ENCODE assay signal across 13 cellular contexts in genomic region chr2:120566331-120567035, GRCh38.
DNase-seq lines count a peak whose midpoint lies in the region; ATAC-seq and TF ChIP-seq lines count a peak whose summit lies in the region.
"Had no signal": no experiment of that assay in that cellular context is flagged by ENCODE, and none has a peak within 500 bp of the region (broad histone marks: within the 10 kb centered on the region; RNA-seq: fewer than 3 reads in every experiment).

No MANE protein-coding gene starts in this region.

- no peak overlapping the region for H3K27ac ChIP-seq in SJCRH30
- peak overlapping the region; percentile 63 for H3K27ac ChIP-seq in fibroblast of lung (ENCODE audit: insufficient read depth, low read length)
- H3K27ac ChIP-seq in mesenchymal stem cell (ENCODE audit: low read length, poor library complexity, severe bottlenecking): no peak overlapping the region
- H3K27ac ChIP-seq in CD4-positive, alpha-beta memory T cell (ENCODE audit: low read depth, low read length): no peak overlapping the region
- H3K27ac ChIP-seq: cardiac muscle cell, WERI-Rb-1 had no signal

- ATAC-seq in activated T-cell treated with anti-CD3 and anti-CD28 coated beads, Interleukin-2, amount 50 U/mL, for 72 hours (replicated peaks in 1 of 2): no peak

- H3K4me2 ChIP-seq in fibroblast of lung (ENCODE audit: extremely low read depth, insufficient read depth, low read length) (peak overlapping the region; percentile 62), mesenchymal stem cell (ENCODE audit: low read length, poor library complexity, severe bottlenecking) (no peak overlapping the region)

- H2BK5ac ChIP-seq in mesenchymal stem cell (ENCODE audit: low read depth, low read length, poor library complexity, severe bottlenecking): no peak overlapping the region

- no peak overlapping the region for H4K91ac ChIP-seq in mesenchymal stem cell (ENCODE audit: low read length)

- no peaks in the 10 kb centered on the region for H3K9me3 Mint-ChIP-seq in type B pancreatic cell
- H3K9me3 Mint-ChIP-seq in CD4-positive, alpha-beta memory T cell: no peaks in the 10 kb centered on the region
- no peaks in the 10 kb centered on the region for H3K9me3 Mint-ChIP-seq in activated T-cell treated with anti-CD3 and anti-CD28 coated beads, Interleukin-2, amount 50 U/mL, for 72 hours
- H3K9me3 Mint-ChIP-seq: memory B cell had no signal

- no peaks in the 10 kb centered on the region for H3K27me3 Mint-ChIP-seq in type B pancreatic cell
- peaks cover 0 to 3% of the 10 kb centered on the region in 2 donors for H3K27me3 Mint-ChIP-seq in CD4-positive, alpha-beta memory T cell
- H3K27me3 Mint-ChIP-seq in activated T-cell treated with anti-CD3 and anti-CD28 coated beads, Interleukin-2, amount 50 U/mL, for 72 hours (ENCODE audit: low read depth): no peaks in the 10 kb centered on the region

- H2BK120ac ChIP-seq in mesenchymal stem cell (ENCODE audit: low read depth, low read length): no peak overlapping the region

- DNase-seq in SJCRH30 (peak; percentile 45 to 51), fibroblast of lung (ENCODE audit: low read depth in 2 of 2) (peak; percentile 89 to 96), mesenchymal stem cell (no peak), type B pancreatic cell (ENCODE audit: extremely low spot score, unreplicated experiment) (no peak)
- no peak for DNase-seq in CD4-positive, alpha-beta memory T cell
- DNase-seq in activated T-cell treated with anti-CD3 and anti-CD28 coated beads, Interleukin-2, amount 50 U/mL, for 72 hours: no peak
- DNase-seq in stimulated activated CD4-positive, alpha-beta T cell treated with anti-CD3 and anti-CD28 coated beads, Interleukin-15, amount 100 ng/mL, for 24 hours: no peak
- DNase-seq: activated T-cell treated with anti-CD3 and anti-CD28 coated beads for 4 hours, KG1, NCI-H2171, WERI-Rb-1 had no signal

- POLR2A ChIA-PET in CD4-positive, alpha-beta memory T cell (lab: Charles Lee; ENCODE audit: partially characterized antibody): no interaction called here

- CTCF ChIA-PET in CD4-positive, alpha-beta memory T cell (lab: Charles Lee; ENCODE audit: partially characterized antibody): no interaction called here

- no peak overlapping the region for H3K23ac ChIP-seq in mesenchymal stem cell (ENCODE audit: low read length in 2 of 2)

- H3K79me2 ChIP-seq in fibroblast of lung (ENCODE audit: control insufficient read depth, insufficient read depth, low read length): no peaks in the 10 kb centered on the region

- H3K4me1 ChIP-seq in SJCRH30 (peaks cover 8% of the 10 kb centered on the region), fibroblast of lung (ENCODE audit: control insufficient read depth, extremely low read depth, insufficient read depth, low read length) (peaks cover 13% of the 10 kb centered on the region), mesenchymal stem cell (ENCODE audit: control insufficient read depth, insufficient read depth, low read depth, low read length) (peaks cover 29% of the 10 kb centered on the region)
- no peaks in the 10 kb centered on the region for H3K4me1 ChIP-seq in CD4-positive, alpha-beta memory T cell (ENCODE audit: insufficient read depth, low read length)

- no peaks in the 10 kb centered on the region for H3K79me1 ChIP-seq in mesenchymal stem cell (replicated peaks; ENCODE audit: low read length, poor library complexity, severe bottlenecking)

- H3K27me3 ChIP-seq in SJCRH30 (peaks cover 23% of the 10 kb centered on the region), fibroblast of lung (ENCODE audit: control insufficient read depth, insufficient read depth, low read length) (no peaks in the 10 kb centered on the region), mesenchymal stem cell (ENCODE audit: control insufficient read depth in 1 of 2, insufficient read depth in 1 of 2, low read length in 2 of 2) (peaks cover 23 to 35% of the 10 kb centered on the region in 2 experiments)
- H3K27me3 ChIP-seq in CD4-positive, alpha-beta memory T cell (ENCODE audit: insufficient read depth, low read length): no peaks in the 10 kb centered on the region

- no peak overlapping the region for H3K4ac ChIP-seq in mesenchymal stem cell (ENCODE audit: low read depth in 1 of 2, low read length in 2 of 2)

- H3K27ac Mint-ChIP-seq in type B pancreatic cell: peak overlapping the region; percentile 71
- no peak overlapping the region for H3K27ac Mint-ChIP-seq in CD4-positive, alpha-beta memory T cell
- no peak overlapping the region for H3K27ac Mint-ChIP-seq in activated T-cell treated with anti-CD3 and anti-CD28 coated beads, Interleukin-2, amount 50 U/mL, for 72 hours
- H3K27ac Mint-ChIP-seq: memory B cell had no signal

- no peak overlapping the region for H2BK12ac ChIP-seq in mesenchymal stem cell (ENCODE audit: low read length in 2 of 2)

- intact Hi-C loops in CD4-positive, alpha-beta memory T cell (cut with micrococcal nuclease): no loop called here

- WGBS in mesenchymal stem cell: 84% methylated on average over 21 of the region's 21 CpGs

- H4K8ac ChIP-seq in mesenchymal stem cell (ENCODE audit: low read length): no peak overlapping the region

- H4K20me1 ChIP-seq in fibroblast of lung (ENCODE audit: control insufficient read depth, extremely low read depth, insufficient read depth, low read length): no peaks in the 10 kb centered on the region

- H2AK5ac ChIP-seq in mesenchymal stem cell (ENCODE audit: low read length, severe bottlenecking): no peak overlapping the region

- H3K4me1 Mint-ChIP-seq in type B pancreatic cell (ENCODE audit: unreplicated experiment): peaks cover 49% of the 10 kb centered on the region
- no peaks in the 10 kb centered on the region for H3K4me1 Mint-ChIP-seq in CD4-positive, alpha-beta memory T cell
- H3K4me1 Mint-ChIP-seq in activated T-cell treated with anti-CD3 and anti-CD28 coated beads, Interleukin-2, amount 50 U/mL, for 72 hours (ENCODE audit: low read depth): no peaks in the 10 kb centered on the region

- H3K36me3 Mint-ChIP-seq in type B pancreatic cell: no peaks in the 10 kb centered on the region
- H3K36me3 Mint-ChIP-seq in CD4-positive, alpha-beta memory T cell: no peaks in the 10 kb centered on the region
- H3K36me3 Mint-ChIP-seq in activated T-cell treated with anti-CD3 and anti-CD28 coated beads, Interleukin-2, amount 50 U/mL, for 72 hours (ENCODE audit: insufficient read depth in 2 of 2): no peaks in the 10 kb centered on the region
- H3K36me3 Mint-ChIP-seq: memory B cell had no signal

- no peak overlapping the region for H3K4me3 Mint-ChIP-seq in type B pancreatic cell
- H3K4me3 Mint-ChIP-seq in CD4-positive, alpha-beta memory T cell: no peak overlapping the region
- no peak overlapping the region for H3K4me3 Mint-ChIP-seq in activated T-cell treated with anti-CD3 and anti-CD28 coated beads, Interleukin-2, amount 50 U/mL, for 72 hours
- H3K4me3 Mint-ChIP-seq: memory B cell had no signal

- no peak overlapping the region for H2BK15ac ChIP-seq in mesenchymal stem cell (ENCODE audit: low read depth, poor library complexity, severe bottlenecking)

- TF ChIP-seq CTCF in fibroblast of lung (conservative IDR thresholded peaks at IDR 0.05 in 1 of 2, IDR thresholded peaks at IDR 0.05 in 1 of 2; ENCODE audit: low read depth in 1 of 2, low read length in 2 of 2) (no peak), type B pancreatic cell (conservative IDR thresholded peaks at IDR 0.05) (no peak)

- no peak overlapping the region for H3K14ac ChIP-seq in mesenchymal stem cell (ENCODE audit: low read length in 2 of 2)

- no peaks in the 10 kb centered on the region for H3K36me3 ChIP-seq in SJCRH30
- H3K36me3 ChIP-seq in fibroblast of lung (ENCODE audit: control insufficient read depth, insufficient read depth, low read length): no peaks in the 10 kb centered on the region
- H3K36me3 ChIP-seq in mesenchymal stem cell (ENCODE audit: control insufficient read depth in 1 of 2, insufficient read depth in 2 of 2, low read depth in 1 of 2, low read length in 2 of 2): no peaks in the 10 kb centered on the region
- H3K36me3 ChIP-seq in CD4-positive, alpha-beta memory T cell (ENCODE audit: insufficient read depth, low read length): no peaks in the 10 kb centered on the region
- H3K36me3 ChIP-seq: cardiac muscle cell, WERI-Rb-1 had no signal

- no peak overlapping the region for H3K4me3 ChIP-seq in SJCRH30
- H3K4me3 ChIP-seq in fibroblast of lung (replicated peaks in 1 of 4; ENCODE audit: control extremely low read depth in 1 of 4, insufficient read depth in 1 of 4, low read depth in 3 of 4, low read length in 4 of 4): no peak overlapping the region
- peak overlapping the region in 1 of 2 experiments; percentile 10 for H3K4me3 ChIP-seq in mesenchymal stem cell (ENCODE audit: insufficient read depth in 1 of 2, low read depth in 1 of 2, low read length in 2 of 2)
- H3K4me3 ChIP-seq in CD4-positive, alpha-beta memory T cell (ENCODE audit: low read length in 2 of 2): no peak overlapping the region
- H3K4me3 ChIP-seq: cardiac muscle cell had no signal

- no peak overlapping the region for H3K18ac ChIP-seq in mesenchymal stem cell (ENCODE audit: low read depth in 1 of 2, low read length in 2 of 2)

- H3K9ac ChIP-seq in fibroblast of lung (ENCODE audit: insufficient read depth, low read length): peak overlapping the region; percentile 13
- peak overlapping the region; percentile 66 for H3K9ac ChIP-seq in mesenchymal stem cell (ENCODE audit: low read length)

- H2AFZ ChIP-seq in fibroblast of lung (ENCODE audit: low read length) (no peak overlapping the region), mesenchymal stem cell (ENCODE audit: low read depth, low read length) (no peak overlapping the region)

- H3K9me3 ChIP-seq in SJCRH30 (replicated peaks): no peaks in the 10 kb centered on the region
- no peaks in the 10 kb centered on the region for H3K9me3 ChIP-seq in fibroblast of lung (ENCODE audit: control insufficient read depth, insufficient read depth, low read depth, low read length)
- no peaks in the 10 kb centered on the region for H3K9me3 ChIP-seq in mesenchymal stem cell (ENCODE audit: control insufficient read depth, low read length)
- no peaks in the 10 kb centered on the region for H3K9me3 ChIP-seq in CD4-positive, alpha-beta memory T cell (ENCODE audit: control insufficient read depth in 1 of 2, low read length in 2 of 2)

Comparison
In these comparisons a context has a peak if more than half of its experiments do, and no peak if none do; other contexts are left out.
1. DNase-seq: peak in SJCRH30 (2 of 2) and fibroblast of lung (2 of 2); none in mesenchymal stem cell (single experiment), type B pancreatic cell (single experiment), CD4-positive, alpha-beta memory T cell (0 of 5), activated T-cell treated with anti-CD3 and anti-CD28 coated beads, Interleukin-2, amount 50 U/mL, for 72 hours (0 of 2) and stimulated activated CD4-positive, alpha-beta T cell treated with anti-CD3 and anti-CD28 coated beads, Interleukin-15, amount 100 ng/mL, for 24 hours (single experiment).